Comparison of ENCODE assay signal across 1 cellular context in genomic region chr5:36879274-36880033, GRCh38.
TF ChIP-seq lines count a peak whose summit lies in the region.

No MANE protein-coding gene starts in this region.

TF ChIP-seq in GM23338, 12 proteins besides CTCF, POLR2A, EP300 and RAD21 (continued from another document):
- TF ChIP-seq, protein P1, sequence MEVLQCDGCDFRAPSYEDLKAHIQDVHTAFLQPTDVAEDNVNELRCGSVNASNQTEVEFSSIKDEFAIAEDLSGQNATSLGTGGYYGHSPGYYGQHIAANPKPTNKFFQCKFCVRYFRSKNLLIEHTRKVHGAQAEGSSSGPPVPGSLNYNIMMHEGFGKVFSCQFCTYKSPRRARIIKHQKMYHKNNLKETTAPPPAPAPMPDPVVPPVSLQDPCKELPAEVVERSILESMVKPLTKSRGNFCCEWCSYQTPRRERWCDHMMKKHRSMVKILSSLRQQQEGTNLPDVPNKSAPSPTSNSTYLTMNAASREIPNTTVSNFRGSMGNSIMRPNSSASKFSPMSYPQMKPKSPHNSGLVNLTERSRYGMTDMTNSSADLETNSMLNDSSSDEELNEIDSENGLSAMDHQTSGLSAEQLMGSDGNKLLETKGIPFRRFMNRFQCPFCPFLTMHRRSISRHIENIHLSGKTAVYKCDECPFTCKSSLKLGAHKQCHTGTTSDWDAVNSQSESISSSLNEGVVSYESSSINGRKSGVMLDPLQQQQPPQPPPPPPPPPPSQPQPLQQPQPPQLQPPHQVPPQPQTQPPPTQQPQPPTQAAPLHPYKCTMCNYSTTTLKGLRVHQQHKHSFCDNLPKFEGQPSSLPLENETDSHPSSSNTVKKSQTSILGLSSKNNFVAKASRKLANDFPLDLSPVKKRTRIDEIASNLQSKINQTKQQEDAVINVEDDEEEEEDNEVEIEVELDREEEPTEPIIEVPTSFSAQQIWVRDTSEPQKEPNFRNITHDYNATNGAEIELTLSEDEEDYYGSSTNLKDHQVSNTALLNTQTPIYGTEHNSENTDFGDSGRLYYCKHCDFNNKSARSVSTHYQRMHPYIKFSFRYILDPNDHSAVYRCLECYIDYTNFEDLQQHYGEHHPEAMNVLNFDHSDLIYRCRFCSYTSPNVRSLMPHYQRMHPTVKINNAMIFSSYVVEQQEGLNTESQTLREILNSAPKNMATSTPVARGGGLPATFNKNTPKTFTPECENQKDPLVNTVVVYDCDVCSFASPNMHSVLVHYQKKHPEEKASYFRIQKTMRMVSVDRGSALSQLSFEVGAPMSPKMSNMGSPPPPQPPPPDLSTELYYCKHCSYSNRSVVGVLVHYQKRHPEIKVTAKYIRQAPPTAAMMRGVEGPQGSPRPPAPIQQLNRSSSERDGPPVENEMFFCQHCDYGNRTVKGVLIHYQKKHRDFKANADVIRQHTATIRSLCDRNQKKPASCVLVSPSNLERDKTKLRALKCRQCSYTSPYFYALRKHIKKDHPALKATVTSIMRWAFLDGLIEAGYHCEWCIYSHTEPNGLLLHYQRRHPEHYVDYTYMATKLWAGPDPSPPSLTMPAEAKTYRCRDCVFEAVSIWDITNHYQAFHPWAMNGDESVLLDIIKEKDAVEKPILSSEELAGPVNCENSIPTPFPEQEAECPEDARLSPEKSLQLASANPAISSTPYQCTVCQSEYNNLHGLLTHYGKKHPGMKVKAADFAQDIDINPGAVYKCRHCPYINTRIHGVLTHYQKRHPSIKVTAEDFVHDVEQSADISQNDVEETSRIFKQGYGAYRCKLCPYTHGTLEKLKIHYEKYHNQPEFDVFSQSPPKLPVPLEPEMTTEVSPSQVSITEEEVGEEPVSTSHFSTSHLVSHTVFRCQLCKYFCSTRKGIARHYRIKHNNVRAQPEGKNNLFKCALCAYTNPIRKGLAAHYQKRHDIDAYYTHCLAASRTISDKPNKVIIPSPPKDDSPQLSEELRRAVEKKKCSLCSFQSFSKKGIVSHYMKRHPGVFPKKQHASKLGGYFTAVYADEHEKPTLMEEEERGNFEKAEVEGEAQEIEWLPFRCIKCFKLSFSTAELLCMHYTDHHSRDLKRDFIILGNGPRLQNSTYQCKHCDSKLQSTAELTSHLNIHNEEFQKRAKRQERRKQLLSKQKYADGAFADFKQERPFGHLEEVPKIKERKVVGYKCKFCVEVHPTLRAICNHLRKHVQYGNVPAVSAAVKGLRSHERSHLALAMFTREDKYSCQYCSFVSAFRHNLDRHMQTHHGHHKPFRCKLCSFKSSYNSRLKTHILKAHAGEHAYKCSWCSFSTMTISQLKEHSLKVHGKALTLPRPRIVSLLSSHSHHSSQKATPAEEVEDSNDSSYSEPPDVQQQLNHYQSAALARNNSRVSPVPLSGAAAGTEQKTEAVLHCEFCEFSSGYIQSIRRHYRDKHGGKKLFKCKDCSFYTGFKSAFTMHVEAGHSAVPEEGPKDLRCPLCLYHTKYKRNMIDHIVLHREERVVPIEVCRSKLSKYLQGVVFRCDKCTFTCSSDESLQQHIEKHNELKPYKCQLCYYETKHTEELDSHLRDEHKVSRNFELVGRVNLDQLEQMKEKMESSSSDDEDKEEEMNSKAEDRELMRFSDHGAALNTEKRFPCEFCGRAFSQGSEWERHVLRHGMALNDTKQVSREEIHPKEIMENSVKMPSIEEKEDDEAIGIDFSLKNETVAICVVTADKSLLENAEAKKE (CRISPR knock-in tag; IDR thresholded peaks at IDR 0.05): no peak
- no peak for TF ChIP-seq NANOG (IDR thresholded peaks at IDR 0.05; ENCODE audit: borderline replicate concordance)
TF ChIP-seq in GM23338: peak in this region for 0.
